7 cellular contexts compared by ENCODE assay signal in genomic region chr6:152984387-152984872, GRCh38. TPM values are rescaled to one million over a fixed set of nuclear protein-coding genes. Genes with fewer than 3 reads are reported as not detected.
A peak's percentile ranks its signal among the peaks of the same experiment; 100 is the strongest.
DNase-seq lines count a peak whose midpoint lies in the region; ATAC-seq, FAIRE-seq and TF ChIP-seq lines count a peak whose summit lies in the region.

No MANE protein-coding gene starts in this region.

- peak overlapping the region; percentile 96 for H3K9ac ChIP-seq in HUES48 (ENCODE audit: low read depth, low read length)
- peak overlapping the region; percentile 100 for H3K9ac ChIP-seq in mesendoderm (ENCODE audit: low read length)

- no peak overlapping the region for H3K23ac ChIP-seq in mesendoderm (ENCODE audit: low read length)

- H3K36me3 ChIP-seq in HUES48 (ENCODE audit: control insufficient read depth, insufficient read depth, low read length) = peaks cover 8% of the 10 kb centered on the region
- no peaks in the 10 kb centered on the region for H3K36me3 ChIP-seq in adrenal gland (replicated peaks in 1 of 2)
- no peaks in the 10 kb centered on the region for H3K36me3 ChIP-seq in mesendoderm (ENCODE audit: control insufficient read depth, insufficient read depth, low read length)

- H3K56ac ChIP-seq in mesendoderm (ENCODE audit: low read length) = peak overlapping the region; percentile 98

- H4K5ac ChIP-seq in mesendoderm (ENCODE audit: low read length) = no peak overlapping the region

- TF ChIP-seq CTCF in adrenal gland (IDR thresholded peaks at IDR 0.05) = no peak

- peak overlapping the region; percentile 98 for H3K4ac ChIP-seq in mesendoderm (ENCODE audit: low read depth, low read length)

- H3K9me3 ChIP-seq in HUES48 (ENCODE audit: control insufficient read depth, insufficient read depth, low read length) = no peaks in the 10 kb centered on the region
- H3K9me3 ChIP-seq in adrenal gland (replicated peaks in 1 of 3) = no peaks in the 10 kb centered on the region

- H3K27ac ChIP-seq in HUES48 (ENCODE audit: low read depth, low read length) (peak overlapping the region; percentile 97), adrenal gland (peak overlapping the region in 3 of 5 donors; percentile 85 to 97 (median 96)), mesendoderm (ENCODE audit: low read depth, low read length) (peak overlapping the region; percentile 38)

- FAIRE-seq in GM12891 (lab: Jason Lieb, UNC) = peak; percentile 90

- intact Hi-C loops in adrenal gland (cut with DNase I) = no loop called here

- peak overlapping the region; percentile 88 for H2BK120ac ChIP-seq in mesendoderm (ENCODE audit: low read depth, low read length)

- H3K4me2 ChIP-seq in mesendoderm (ENCODE audit: low read length) = peak overlapping the region; percentile 61

- H2BK5ac ChIP-seq in mesendoderm (ENCODE audit: low read length) = no peak overlapping the region

- 5 to 6% (median 6%) methylated on average over 8 of the region's 8 CpGs for WGBS in adrenal gland, 4 donors
- no CpG with 5 or more reads among the region's 8 CpGs for WGBS in mesendoderm (ENCODE audit: extremely low coverage, insufficient coverage, low lambda C conversion rate)

- H3K4me1 ChIP-seq in HUES48 (ENCODE audit: control insufficient read depth, insufficient read depth, low read length) = peaks cover 23% of the 10 kb centered on the region
- peaks cover 12 to 27% of the 10 kb centered on the region in 2 donors for H3K4me1 ChIP-seq in adrenal gland (replicated peaks in 1 of 2)
- H3K4me1 ChIP-seq in mesendoderm (ENCODE audit: control insufficient read depth, low read depth, low read length) = no peaks in the 10 kb centered on the region

- peak overlapping the region; percentile 92 for H3K18ac ChIP-seq in mesendoderm (ENCODE audit: low read length)

- no peak overlapping the region for H2BK15ac ChIP-seq in mesendoderm (replicated peaks; ENCODE audit: low read depth)

- no peak overlapping the region for H4K8ac ChIP-seq in mesendoderm (ENCODE audit: low read depth, low read length)

- H3K79me2 ChIP-seq in mesendoderm (ENCODE audit: control insufficient read depth, insufficient read depth, low read length) = peaks cover 59% of the 10 kb centered on the region

- TF ChIP-seq POLR2A in GM12891 (IDR thresholded peaks at IDR 0.05; ENCODE audit: low read depth, low read length) (peak; percentile 61; the same call in 1 of the 2 replicates), adrenal gland (IDR thresholded peaks at IDR 0.05) (no peak)

- peak overlapping the region; percentile 71 for H3K4me3 ChIP-seq in HUES48 (ENCODE audit: low read depth, low read length)
- peak overlapping the region in 3 of 4 donors; percentile 79 to 95 (median 94) for H3K4me3 ChIP-seq in adrenal gland
- peak overlapping the region; percentile 96 for H3K4me3 ChIP-seq in mesendoderm (ENCODE audit: low read length)

- peak; percentile 35 for ATAC-seq in GM21390 (IDR thresholded peaks at IDR 0.05; ENCODE audit: unreplicated experiment)

- H3K79me1 ChIP-seq in mesendoderm (ENCODE audit: low read length) = peaks cover 2% of the 10 kb centered on the region

- DNase-seq in GM12891 (ENCODE audit: insufficient read length, low spot score) (no peak), adrenal gland (no peak), mesendoderm (peak; percentile 45), SKM-1 treated with dmso at 0.1 percent for 144 hours (lab: John Stamatoyannopoulos, UW; ENCODE audit: unreplicated experiment) (no peak), NCI-H2081 (lab: John Stamatoyannopoulos, UW) (no peak)

- H3K27me3 ChIP-seq in HUES48 (ENCODE audit: control insufficient read depth, insufficient read depth, low read length) = no peaks in the 10 kb centered on the region
- no peaks in the 10 kb centered on the region for H3K27me3 ChIP-seq in adrenal gland
- H3K27me3 ChIP-seq in mesendoderm (ENCODE audit: insufficient read depth, low read length, poor library complexity) = no peaks in the 10 kb centered on the region

- no peak overlapping the region for H2AK5ac ChIP-seq in mesendoderm (ENCODE audit: low read length)

TF ChIP-seq in GM12891, 5 proteins besides CTCF, POLR2A, EP300 and RAD21:
- TF ChIP-seq PAX5 (IDR thresholded peaks at IDR 0.05; ENCODE audit: insufficient read depth, low read length, severe bottlenecking) (no peak), SPI1 (IDR thresholded peaks at IDR 0.05; ENCODE audit: low read depth, low read length) (peak; percentile 95), POLR2AphosphoS5 (IDR thresholded peaks at IDR 0.05; ENCODE audit: low read depth, low read length) (peak; percentile 27)

RNA-seq across cellular contexts. Expression of gene FBXO5, which starts 1.6 kb away (rescaled TPM):
- 21.1 TPM for polyA plus RNA-seq in GM12891 (2012; ENCODE audit: low read depth, missing spikeins)
- 10 to 100 TPM in 1 of 8 donors, 1 to 10 TPM in 7; 1.9 to 19.2 (median 4.3) TPM for total RNA-seq in adrenal gland
- polyA plus RNA-seq in adrenal gland = 1 to 10 TPM; 1.2 to 5.3 (median 1.4) TPM
- 41.1 TPM for polyA plus RNA-seq in mesendoderm (2013, experiment 1 of 2)
- polyA plus RNA-seq in mesendoderm (2013, experiment 2 of 2) = 44.3 TPM

RNA-seq across cellular contexts. Expression of gene MTRF1L, which starts 18.1 kb away (rescaled TPM):
- 9.6 TPM for polyA plus RNA-seq in GM12891 (2012; ENCODE audit: low read depth, missing spikeins)
- total RNA-seq in adrenal gland = 10 to 100 TPM in 7 of 8 donors, 1 to 10 TPM in 1; 9.8 to 27.3 (median 18.0) TPM
- 10 to 100 TPM in 1 of 3 donors, 1 to 10 TPM in 2; 9.0 to 33.7 (median 9.5) TPM for polyA plus RNA-seq in adrenal gland
- polyA plus RNA-seq in mesendoderm (2013, experiment 1 of 2) = 20.9 TPM
- polyA plus RNA-seq in mesendoderm (2013, experiment 2 of 2) = 21.8 TPM

Comparison
In these comparisons a context has a peak if more than half of its experiments do, and no peak if none do; other contexts are left out.
1. H3K27ac ChIP-seq: peak in every context shown above with its lines; median percentile 97 in HUES48; 96 in adrenal gland; 38 in mesendoderm.